1 cellular context compared by ENCODE assay signal in genomic region chr6:26222587-26222986, GRCh38.
TF ChIP-seq lines count a peak whose summit lies in the region.

No MANE protein-coding gene starts in this region.

TF ChIP-seq in GM23338, 12 proteins besides CTCF, POLR2A, EP300 and RAD21 (continued from another document):
- TF ChIP-seq, protein P1, sequence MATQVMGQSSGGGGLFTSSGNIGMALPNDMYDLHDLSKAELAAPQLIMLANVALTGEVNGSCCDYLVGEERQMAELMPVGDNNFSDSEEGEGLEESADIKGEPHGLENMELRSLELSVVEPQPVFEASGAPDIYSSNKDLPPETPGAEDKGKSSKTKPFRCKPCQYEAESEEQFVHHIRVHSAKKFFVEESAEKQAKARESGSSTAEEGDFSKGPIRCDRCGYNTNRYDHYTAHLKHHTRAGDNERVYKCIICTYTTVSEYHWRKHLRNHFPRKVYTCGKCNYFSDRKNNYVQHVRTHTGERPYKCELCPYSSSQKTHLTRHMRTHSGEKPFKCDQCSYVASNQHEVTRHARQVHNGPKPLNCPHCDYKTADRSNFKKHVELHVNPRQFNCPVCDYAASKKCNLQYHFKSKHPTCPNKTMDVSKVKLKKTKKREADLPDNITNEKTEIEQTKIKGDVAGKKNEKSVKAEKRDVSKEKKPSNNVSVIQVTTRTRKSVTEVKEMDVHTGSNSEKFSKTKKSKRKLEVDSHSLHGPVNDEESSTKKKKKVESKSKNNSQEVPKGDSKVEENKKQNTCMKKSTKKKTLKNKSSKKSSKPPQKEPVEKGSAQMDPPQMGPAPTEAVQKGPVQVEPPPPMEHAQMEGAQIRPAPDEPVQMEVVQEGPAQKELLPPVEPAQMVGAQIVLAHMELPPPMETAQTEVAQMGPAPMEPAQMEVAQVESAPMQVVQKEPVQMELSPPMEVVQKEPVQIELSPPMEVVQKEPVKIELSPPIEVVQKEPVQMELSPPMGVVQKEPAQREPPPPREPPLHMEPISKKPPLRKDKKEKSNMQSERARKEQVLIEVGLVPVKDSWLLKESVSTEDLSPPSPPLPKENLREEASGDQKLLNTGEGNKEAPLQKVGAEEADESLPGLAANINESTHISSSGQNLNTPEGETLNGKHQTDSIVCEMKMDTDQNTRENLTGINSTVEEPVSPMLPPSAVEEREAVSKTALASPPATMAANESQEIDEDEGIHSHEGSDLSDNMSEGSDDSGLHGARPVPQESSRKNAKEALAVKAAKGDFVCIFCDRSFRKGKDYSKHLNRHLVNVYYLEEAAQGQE (IDR thresholded peaks at IDR 0.05; ENCODE audit: unreplicated experiment) = no peak
- no peak for TF ChIP-seq POLR2AphosphoS5 (IDR thresholded peaks at IDR 0.05; ENCODE audit: low read depth)
- no peak for TF ChIP-seq NANOG (IDR thresholded peaks at IDR 0.05; ENCODE audit: borderline replicate concordance)
- TF ChIP-seq ZNF114 (CRISPR knock-in tag; IDR thresholded peaks at IDR 0.05) = no peak
- no peak for TF ChIP-seq CREB1 (CRISPR knock-in tag; IDR thresholded peaks at IDR 0.05; ENCODE audit: low read depth)
- no peak for TF ChIP-seq JUNB (IDR thresholded peaks at IDR 0.05; ENCODE audit: unreplicated experiment)
